10 cellular contexts compared by ENCODE assay signal in the genomic region with DNA sequence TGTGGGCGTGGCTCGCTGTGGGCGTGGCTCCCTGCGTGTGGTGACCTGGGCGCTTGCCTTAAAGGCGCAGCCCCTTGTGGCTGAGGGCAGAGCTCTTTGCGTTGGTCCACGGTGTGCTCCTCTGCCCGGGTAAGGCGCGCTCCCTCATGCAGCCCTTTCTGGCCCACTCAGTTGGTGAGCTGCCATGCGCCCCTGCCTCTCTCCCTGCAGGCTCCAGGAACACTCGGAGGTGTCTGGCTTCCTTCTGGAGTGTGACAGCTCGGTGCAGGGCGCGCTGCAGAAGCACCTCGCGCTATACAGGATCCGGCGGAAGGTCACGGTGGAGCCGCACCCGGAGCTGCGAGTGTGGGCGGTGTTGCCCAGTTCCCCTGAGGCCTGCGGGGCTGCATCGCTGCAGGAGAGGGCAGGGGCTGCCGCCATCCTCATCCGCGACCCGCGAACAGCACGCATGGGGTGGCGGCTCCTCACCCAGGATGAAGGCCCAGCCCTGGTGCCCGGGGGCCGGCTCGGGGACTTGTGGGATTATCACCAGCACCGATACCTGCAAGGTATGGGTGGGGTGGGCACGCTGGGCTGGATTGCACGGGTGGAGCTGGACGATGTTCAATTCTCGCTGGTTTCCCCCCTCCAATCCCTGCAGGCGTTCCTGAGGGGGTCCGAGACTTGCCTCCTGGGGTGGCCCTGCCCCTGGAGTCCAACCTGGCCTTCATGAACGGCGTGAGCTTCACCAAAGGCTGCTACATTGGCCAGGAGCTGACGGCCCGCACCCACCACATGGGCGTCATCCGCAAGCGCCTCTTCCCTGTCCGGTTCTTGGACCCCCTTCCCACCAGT. TPM values are rescaled to one million over a fixed set of nuclear protein-coding genes. Genes with fewer than 3 reads are reported as not detected.
DNase-seq lines count a peak whose midpoint lies in the region; ATAC-seq, FAIRE-seq and TF ChIP-seq lines count a peak whose summit lies in the region.
"Had no signal": no experiment of that assay in that cellular context is flagged by ENCODE, and none has a peak within 500 bp of the region (broad histone marks: within the 10 kb centered on the region; RNA-seq: fewer than 3 reads in every experiment).

No MANE protein-coding gene starts in this region.

- H3K4me2 ChIP-seq in K562 (ENCODE audit: insufficient read depth, low read length), result peak overlapping the region; percentile 80

- H3K9me3 ChIP-seq in K562 (replicated peaks; ENCODE audit: control insufficient read depth, insufficient read depth, low read depth, low read length), result no peaks in the 10 kb centered on the region

- H3K4me3 ChIP-seq in K562, result peak overlapping the region; percentile 24

- intact Hi-C loops in K562 (cut with micrococcal nuclease) (no loop called here), natural killer cell (cut with micrococcal nuclease) (no loop called here)

- TF ChIP-seq CTCF in K562 (IDR thresholded peaks at IDR 0.05 in 2 of 3, conservative IDR thresholded peaks at IDR 0.05 in 1 of 3; ENCODE audit: insufficient read depth in 2 of 3, low read depth in 1 of 3, low read length in 3 of 3), result no peak
- no peak for TF ChIP-seq CTCF in natural killer cell (IDR thresholded peaks at IDR 0.05)
- no peak for TF ChIP-seq CTCF in GM10248 (IDR thresholded peaks at IDR 0.05; ENCODE audit: control extremely low read depth, extremely low read depth, low read depth, missing control alignments)

- 52% methylated on average over 48 of the region's 52 CpGs for WGBS in K562 (ENCODE audit: insufficient coverage, low coverage, missing lambda C conversion rate)

- peaks cover 20 to 68% of the 10 kb centered on the region in 2 experiments; a peak in 4 of 5 replicates for H3K4me1 ChIP-seq in K562 (replicated peaks in 1 of 2; ENCODE audit: control insufficient read depth in 2 of 2, insufficient read depth in 2 of 2, low read length in 2 of 2)

- peak overlapping the region; percentile 94 for H2AFZ ChIP-seq in K562 (ENCODE audit: low read depth, low read length)

- POLR2A ChIA-PET in K562 (lab: Yijun Ruan, JAX), result interaction anchor here (0.6 to 2.2 kb wide), 13 partner anchors 8 to 285 kb away, joined by 3 to 19 read pairs (median 3); a partner anchor contains a TSS
- POLR2A ChIA-PET in GM10248 (lab: Yijun Ruan, JAX), result no interaction called here

- TF ChIP-seq EP300 in Ishikawa (IDR thresholded peaks at IDR 0.05; ENCODE audit: borderline replicate concordance) (no peak), K562 (IDR thresholded peaks at IDR 0.05; ENCODE audit: low read length) (no peak)

- TF ChIP-seq RAD21 in Ishikawa (IDR thresholded peaks at IDR 0.05; ENCODE audit: low read depth) (no peak), K562 (CRISPR knock-in tag; conservative IDR thresholded peaks at IDR 0.05 in 1 of 2, IDR thresholded peaks at IDR 0.05 in 1 of 2) (no peak)

- H3K27me3 Mint-ChIP-seq in T-helper 2 cell treated with Interferon-gamma antibody and Interleukin-4, amounts not matched to agents 5 μg/mL and 100 μg/mL, for 36 hours (ENCODE audit: low read depth), result no peaks in the 10 kb centered on the region
- no peaks in the 10 kb centered on the region for H3K27me3 Mint-ChIP-seq in natural killer cell (ENCODE audit: low read depth in 2 of 2)

- H3K79me2 ChIP-seq in K562 (ENCODE audit: control insufficient read depth, insufficient read depth, low read length), result peaks cover 4% of the 10 kb centered on the region; the same call in 1 of the 3 replicates

- H3K9me3 Mint-ChIP-seq in T-helper 2 cell treated with Interferon-gamma antibody and Interleukin-4, amounts not matched to agents 5 μg/mL and 100 μg/mL, for 36 hours, result no peaks in the 10 kb centered on the region
- H3K9me3 Mint-ChIP-seq in natural killer cell, result no peaks in the 10 kb centered on the region
- H3K9me3 Mint-ChIP-seq: T-helper 1 cell treated with Interleukin-12 subunit alpha and Interleukin-12 subunit beta and Interleukin-4 antibody, amounts not matched to agents 30 μg/mL and 1 μg/mL, for 36 hours had no signal

- peak in 4 of 5 experiments; percentile 27 to 53 (median 36) for DNase-seq in T-helper 2 cell
- no peak for DNase-seq in T-helper 2 cell treated with Interferon-gamma antibody and Interleukin-4, amounts not matched to agents 5 μg/mL and 100 μg/mL, for 36 hours (ENCODE audit: low spot score)
- DNase-seq in K562 (ENCODE audit: extremely low read depth in 1 of 4, low spot score in 3 of 4), result peak; percentile 81 to 95 (median 93)
- DNase-seq in natural killer cell, result peak; percentile 59
- DNase-seq in GM10248 (ENCODE audit: extremely low spot score), result no peak
- DNase-seq in DMS79 (lab: John Stamatoyannopoulos, UW), result no peak
- DNase-seq: KG1 had no signal

- H3K27ac Mint-ChIP-seq in T-helper 2 cell treated with Interferon-gamma antibody and Interleukin-4, amounts not matched to agents 5 μg/mL and 100 μg/mL, for 36 hours, result no peak overlapping the region
- H3K27ac Mint-ChIP-seq in natural killer cell, result no peak overlapping the region
- H3K27ac Mint-ChIP-seq: T-helper 1 cell treated with Interleukin-12 subunit alpha and Interleukin-12 subunit beta and Interleukin-4 antibody, amounts not matched to agents 30 μg/mL and 1 μg/mL, for 36 hours had no signal

- BruUV-seq in K562 (replicated peaks; lab: Mats Ljungman, UMichigan), result no TSS peak

- ATAC-seq in K562, result peak; percentile 84
- peak; percentile 52 to 77 (median 72) for ATAC-seq in natural killer cell
- no peak for ATAC-seq in GM21619 (IDR thresholded peaks at IDR 0.05; ENCODE audit: unreplicated experiment)

- CTCF ChIA-PET in K562 (lab: Yijun Ruan, JAX; ENCODE audit: low intra/inter-chr PET ratio), result no interaction called here
- CTCF ChIA-PET in GM10248 (lab: Yijun Ruan, JAX), result interaction anchor here (0.8 to 2.2 kb wide), 3 partner anchors 10 to 44 kb away, joined by 3 to 10 read pairs (median 4); no protein-coding TSS in a partner anchor

- no peaks in the 10 kb centered on the region for H3K36me3 Mint-ChIP-seq in T-helper 2 cell treated with Interferon-gamma antibody and Interleukin-4, amounts not matched to agents 5 μg/mL and 100 μg/mL, for 36 hours (ENCODE audit: low read depth)
- H3K36me3 Mint-ChIP-seq in natural killer cell, result no peaks in the 10 kb centered on the region

- H3K27ac ChIP-seq in K562 (ENCODE audit: extremely low read depth, low read depth, low read length), result no peak overlapping the region

- peak; percentile 59 for FAIRE-seq in K562 (lab: Jason Lieb, UNC)

- H3K9me1 ChIP-seq in K562 (ENCODE audit: control insufficient read depth, insufficient read depth, low read length), result no peaks in the 10 kb centered on the region

- peaks cover 10% of the 10 kb centered on the region; the same call in 2 of the 3 replicates for H3K36me3 ChIP-seq in K562 (ENCODE audit: control insufficient read depth, insufficient read depth, low read length)

- H3K4me1 Mint-ChIP-seq in T-helper 2 cell treated with Interferon-gamma antibody and Interleukin-4, amounts not matched to agents 5 μg/mL and 100 μg/mL, for 36 hours (ENCODE audit: low read depth), result peaks cover under 1% of the 10 kb centered on the region
- peaks cover 20 to 26% of the 10 kb centered on the region in 2 donors for H3K4me1 Mint-ChIP-seq in natural killer cell

- H4K20me1 ChIP-seq in K562 (replicated peaks; ENCODE audit: control insufficient read depth, insufficient read depth, low read length), result peaks cover 9% of the 10 kb centered on the region

- no peak overlapping the region for H3K4me3 Mint-ChIP-seq in T-helper 2 cell treated with Interferon-gamma antibody and Interleukin-4, amounts not matched to agents 5 μg/mL and 100 μg/mL, for 36 hours
- H3K4me3 Mint-ChIP-seq in natural killer cell, result no peak overlapping the region
- H3K4me3 Mint-ChIP-seq: T-helper 1 cell treated with Interleukin-12 subunit alpha and Interleukin-12 subunit beta and Interleukin-4 antibody, amounts not matched to agents 30 μg/mL and 1 μg/mL, for 36 hours had no signal

- peak overlapping the region; percentile 24 to 82; a peak in 3 of 4 replicates for H3K9ac ChIP-seq in K562 (ENCODE audit: insufficient read depth in 1 of 2, low read depth in 2 of 2, low read length in 2 of 2)

- no peaks in the 10 kb centered on the region for H3K27me3 ChIP-seq in K562 (ENCODE audit: control insufficient read depth in 2 of 2, insufficient read depth in 2 of 2, low read length in 2 of 2)

- TF ChIP-seq POLR2A in K562 (conservative IDR thresholded peaks at IDR 0.05), result no peak; the same call in 1 of the 2 replicates

- in situ Hi-C loops in K562 (cut with MboI), result no loop called here

RNA-seq across cellular contexts. Expression of a gene that starts 9.1 kb away (rescaled TPM):
- total RNA-seq in K562 (2011; cell fraction: chromatin; rRNA removed; ENCODE audit: low replicate concordance), result 6.2 and 10.7 TPM in 2 replicates
- total RNA-seq in K562 (2011; cell fraction: nucleolus; rRNA removed), result 8.3 and 8.9 TPM in 2 replicates
- total RNA-seq in K562 (2011; cell fraction: nucleoplasm; rRNA removed), result 6.8 and 8.3 TPM in 2 replicates
- total RNA-seq in K562 (2014; rRNA removed) (9.0 and 16.8 TPM in 2 replicates), K562 (2014; rRNA removed; fragmentation: Illumina TruSeq; extraction: Trizol) (1.8 and 1.9 TPM in 2 replicates), K562 (2015; rRNA removed; fragmentation: Illumina TruSeq; extraction: Trizol) (2.9 and 4.1 TPM in 2 replicates), K562 (2021) (14.1 and 15.5 TPM in 2 replicates), natural killer cell (10 to 100 TPM; 13.3 to 14.1 (median 13.8) TPM)
- polyA plus RNA-seq in K562 (2011; rRNA removed) (2.7 and 5.6 TPM in 2 replicates), K562 (2014; fragmentation: Illumina TruSeq; extraction: Trizol) (1.9 and 5.9 TPM in 2 replicates), K562 (2014; fragmentation: Nextera tagmentation; extraction: Ambion mirVana) (1 to 10 TPM in 1 of 2 experiments, under 1 TPM in 1; 0.77 to 1.0 TPM), K562 (2014; rRNA removed) (6.9 and 9.0 TPM in 2 replicates)
- 4.2 and 11.4 TPM in 2 replicates for polyA plus RNA-seq in K562 (2011; cell fraction: cytosol; rRNA removed)
- 4.0 and 5.9 TPM in 2 replicates for polyA plus RNA-seq in K562 (2011; cell fraction: nucleus; rRNA removed)
- 4.8 and 6.7 TPM in 2 replicates for polyA plus RNA-seq in K562 (2012)
- polyA minus RNA-seq in K562 (2011; rRNA and poly(A)+ RNA removed), result 1.9 and 2.1 TPM in 2 replicates
- polyA minus RNA-seq in K562 (2011; cell fraction: cytosol; rRNA and poly(A)+ RNA removed), result 7.1 and 8.0 TPM in 2 replicates
- 3.4 and 3.7 TPM in 2 replicates for polyA minus RNA-seq in K562 (2011; cell fraction: nucleus; rRNA and poly(A)+ RNA removed)

RNA-seq across cellular contexts. Expression of a gene that starts 25.0 kb away (rescaled TPM):
- total RNA-seq in K562 (2011; cell fraction: chromatin; rRNA removed; ENCODE audit: low replicate concordance), result 0.53 and 1.4 TPM in 2 replicates
- 1.2 and 2.2 TPM in 2 replicates for total RNA-seq in K562 (2011; cell fraction: nucleolus; rRNA removed)
- 0.59 and 0.69 TPM in 2 replicates for total RNA-seq in K562 (2011; cell fraction: nucleoplasm; rRNA removed)
- total RNA-seq in K562 (2014; rRNA removed) (0.32 and 0.86 TPM in 2 replicates), K562 (2014; rRNA removed; fragmentation: Illumina TruSeq; extraction: Trizol) (0.11 and 0.16 TPM in 2 replicates), K562 (2015; rRNA removed; fragmentation: Illumina TruSeq; extraction: Trizol) (0.11 and 0.22 TPM in 2 replicates), K562 (2021) (0.62 and 0.69 TPM in 2 replicates), natural killer cell (1 to 10 TPM; 1.0 to 2.2 (median 1.7) TPM)
- polyA plus RNA-seq in K562 (2011; rRNA removed) (0.08 and 0.20 TPM in 2 replicates), K562 (2014; fragmentation: Illumina TruSeq; extraction: Trizol) (0.06 and 0.12 TPM in 2 replicates), K562 (2014; fragmentation: Nextera tagmentation; extraction: Ambion mirVana) (not detected), K562 (2014; rRNA removed) (0.03 and 0.36 TPM in 2 replicates)
- 0.10 and 0.61 TPM in 2 replicates for polyA plus RNA-seq in K562 (2011; cell fraction: cytosol; rRNA removed)
- polyA plus RNA-seq in K562 (2011; cell fraction: nucleus; rRNA removed), result 0.29 and 1.1 TPM in 2 replicates
- polyA plus RNA-seq in K562 (2012), result 0.39 and 0.47 TPM in 2 replicates
- polyA minus RNA-seq in K562 (2011; rRNA and poly(A)+ RNA removed), result 0.09 and 0.18 TPM in 2 replicates
- polyA minus RNA-seq in K562 (2011; cell fraction: cytosol; rRNA and poly(A)+ RNA removed), result 0.57 TPM in 1 of 2 replicates, not detected in the other
- polyA minus RNA-seq in K562 (2011; cell fraction: nucleus; rRNA and poly(A)+ RNA removed), result 0.40 and 0.44 TPM in 2 replicates

RNA-seq across cellular contexts. Expression of a gene that starts 33.1 kb away (rescaled TPM):
- 22.3 and 52.9 TPM in 2 replicates for total RNA-seq in K562 (2011; cell fraction: chromatin; rRNA removed; ENCODE audit: low replicate concordance)
- total RNA-seq in K562 (2011; cell fraction: nucleolus; rRNA removed), result 25.5 and 27.1 TPM in 2 replicates
- total RNA-seq in K562 (2011; cell fraction: nucleoplasm; rRNA removed), result 20.5 and 20.6 TPM in 2 replicates
- 11.8 and 12.0 TPM in 2 replicates for total RNA-seq in K562 (2014; rRNA removed)
- total RNA-seq in K562 (2014; rRNA removed; fragmentation: Illumina TruSeq; extraction: Trizol), result 0.83 and 1.7 TPM in 2 replicates
- total RNA-seq in K562 (2015; rRNA removed; fragmentation: Illumina TruSeq; extraction: Trizol), result 4.1 and 5.0 TPM in 2 replicates
- total RNA-seq in K562 (2021), result 17.4 and 19.7 TPM in 2 replicates
- 3.4 and 5.6 TPM in 2 replicates for polyA plus RNA-seq in K562 (2011; rRNA removed)
- polyA plus RNA-seq in K562 (2011; cell fraction: cytosol; rRNA removed), result 3.0 and 8.2 TPM in 2 replicates
- polyA plus RNA-seq in K562 (2011; cell fraction: nucleus; rRNA removed), result 22.5 and 42.0 TPM in 2 replicates
- 15.8 and 26.7 TPM in 2 replicates for polyA plus RNA-seq in K562 (2012)
- 3.6 and 6.9 TPM in 2 replicates for polyA plus RNA-seq in K562 (2014; fragmentation: Illumina TruSeq; extraction: Trizol)
- under 1 TPM; 0.18 to 0.29 TPM for polyA plus RNA-seq in K562 (2014; fragmentation: Nextera tagmentation; extraction: Ambion mirVana)
- 11.1 and 12.5 TPM in 2 replicates for polyA plus RNA-seq in K562 (2014; rRNA removed)
- 3.4 TPM in 2 replicates for polyA minus RNA-seq in K562 (2011; rRNA and poly(A)+ RNA removed)
- polyA minus RNA-seq in K562 (2011; cell fraction: cytosol; rRNA and poly(A)+ RNA removed), result 8.2 and 10.9 TPM in 2 replicates
- 7.0 and 7.1 TPM in 2 replicates for polyA minus RNA-seq in K562 (2011; cell fraction: nucleus; rRNA and poly(A)+ RNA removed)
- 10 to 100 TPM in 2 of 3 donors, 1 to 10 TPM in 1; 9.6 to 30.0 (median 14.3) TPM for total RNA-seq in natural killer cell

RNA-seq across cellular contexts. Expression of a gene that starts 34.6 kb away (rescaled TPM):
- 206 and 587 TPM in 2 replicates for total RNA-seq in K562 (2011; cell fraction: chromatin; rRNA removed; ENCODE audit: low replicate concordance)
- 479 and 565 TPM in 2 replicates for total RNA-seq in K562 (2011; cell fraction: nucleolus; rRNA removed)
- total RNA-seq in K562 (2011; cell fraction: nucleoplasm; rRNA removed), result 351 and 369 TPM in 2 replicates
- total RNA-seq in K562 (2014; rRNA removed) (331 and 360 TPM in 2 replicates), K562 (2014; rRNA removed; fragmentation: Illumina TruSeq; extraction: Trizol) (31.6 and 42.7 TPM in 2 replicates), K562 (2015; rRNA removed; fragmentation: Illumina TruSeq; extraction: Trizol) (129 and 132 TPM in 2 replicates), K562 (2021) (228 and 233 TPM in 2 replicates), natural killer cell (100 to 1,000 TPM; 292 to 313 (median 308) TPM)
- polyA plus RNA-seq in K562 (2011; rRNA removed) (192 and 244 TPM in 2 replicates), K562 (2014; fragmentation: Illumina TruSeq; extraction: Trizol) (44.3 and 143 TPM in 2 replicates), K562 (2014; fragmentation: Nextera tagmentation; extraction: Ambion mirVana) (10 to 100 TPM in 1 of 2 experiments, 1 to 10 TPM in 1; 7.0 to 18.1 TPM), K562 (2014; rRNA removed) (285 and 338 TPM in 2 replicates)
- polyA plus RNA-seq in K562 (2011; cell fraction: cytosol; rRNA removed), result 357 and 647 TPM in 2 replicates
- 690 and 902 TPM in 2 replicates for polyA plus RNA-seq in K562 (2011; cell fraction: nucleus; rRNA removed)
- 198 and 243 TPM in 2 replicates for polyA plus RNA-seq in K562 (2012)
- 38.4 and 72.5 TPM in 2 replicates for polyA minus RNA-seq in K562 (2011; rRNA and poly(A)+ RNA removed)
- polyA minus RNA-seq in K562 (2011; cell fraction: cytosol; rRNA and poly(A)+ RNA removed), result 79.7 and 95.8 TPM in 2 replicates
- 159 and 171 TPM in 2 replicates for polyA minus RNA-seq in K562 (2011; cell fraction: nucleus; rRNA and poly(A)+ RNA removed)

Comparison
In these comparisons a context has a peak if more than half of its experiments do, and no peak if none do; other contexts are left out.
1. DNase-seq: peak in T-helper 2 cell (4 of 5), K562 (4 of 4) and natural killer cell (single experiment); none in T-helper 2 cell treated with Interferon-gamma antibody and Interleukin-4, amounts not matched to agents 5 μg/mL and 100 μg/mL, for 36 hours (single experiment), GM10248 (single experiment) and DMS79 (single experiment).